In the genomic region with DNA sequence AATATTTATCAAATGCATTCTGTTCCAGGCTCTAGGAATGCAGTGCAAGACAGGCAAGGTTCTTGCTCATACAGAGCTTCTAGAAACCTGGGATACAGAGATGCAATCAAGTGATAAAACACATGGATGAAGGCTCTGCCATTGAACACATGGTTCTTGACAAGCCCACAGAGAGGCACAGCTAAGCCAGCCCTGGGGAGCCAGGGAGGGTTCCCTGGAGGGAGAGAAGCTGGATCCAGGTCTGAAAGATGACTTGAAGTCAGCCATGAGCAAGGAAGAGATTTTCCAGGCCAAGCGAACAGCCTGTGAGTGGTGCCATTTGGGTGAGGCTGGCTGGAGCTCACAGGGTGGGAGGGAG, we compare ENCODE assay signal across 1 cellular context.
TF ChIP-seq lines count a peak whose summit lies in the region.

No MANE protein-coding gene starts in this region.

TF ChIP-seq in H1, 55 proteins besides CTCF, POLR2A, EP300 and RAD21 (continued from another document):
- TF ChIP-seq, protein P1, sequence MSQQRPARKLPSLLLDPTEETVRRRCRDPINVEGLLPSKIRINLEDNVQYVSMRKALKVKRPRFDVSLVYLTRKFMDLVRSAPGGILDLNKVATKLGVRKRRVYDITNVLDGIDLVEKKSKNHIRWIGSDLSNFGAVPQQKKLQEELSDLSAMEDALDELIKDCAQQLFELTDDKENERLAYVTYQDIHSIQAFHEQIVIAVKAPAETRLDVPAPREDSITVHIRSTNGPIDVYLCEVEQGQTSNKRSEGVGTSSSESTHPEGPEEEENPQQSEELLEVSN (IDR thresholded peaks at IDR 0.05), result peak; percentile 8; the same call in 1 of the 2 replicates
- 0 out of 4 replicates have a peak, but pooled peaks of 1 of the 2 experiments have one; percentile 23 for TF ChIP-seq SIN3A (conservative IDR thresholded peaks at IDR 0.05 in 1 of 2, IDR thresholded peaks at IDR 0.05 in 1 of 2; ENCODE audit: low read depth in 1 of 2, low read length in 2 of 2)
